In the genomic region with DNA sequence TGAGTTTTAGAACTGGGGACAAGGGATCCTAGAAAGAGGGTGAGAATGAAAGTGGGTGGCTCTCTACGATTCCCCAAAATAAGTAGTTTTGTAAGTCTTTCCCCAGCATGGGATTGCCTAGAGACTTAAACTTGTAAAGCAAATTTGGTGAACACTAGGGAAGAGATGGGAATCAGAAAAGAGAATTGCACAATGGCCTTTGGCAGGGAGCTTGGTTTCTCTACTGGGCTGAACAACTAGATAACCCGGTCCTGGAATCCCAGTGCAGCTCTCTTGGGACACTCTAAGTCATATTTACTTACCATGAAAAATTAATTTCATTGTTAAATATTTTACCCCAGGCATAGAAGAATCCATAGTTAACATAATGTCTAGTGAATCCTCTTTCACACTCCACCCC, we compare ENCODE assay signal across 23 cellular contexts. TPM values are rescaled to one million over a fixed set of nuclear protein-coding genes. Genes with fewer than 3 reads are reported as not detected.
DNase-seq lines count a peak whose midpoint lies in the region; ATAC-seq and TF ChIP-seq lines count a peak whose summit lies in the region.
"Had no signal": no experiment of that assay in that cellular context is flagged by ENCODE, and none has a peak within 500 bp of the region (broad histone marks: within the 10 kb centered on the region; RNA-seq: fewer than 3 reads in every experiment).

No MANE protein-coding gene starts in this region.

- 46 to 50% methylated on average over 2 of the region's 2 CpGs for WGBS in aorta, 2 donors
- WGBS in esophagus squamous epithelium, 2 donors: 38 to 56% methylated on average over 1 to 2 of the region's 2 CpGs

- H3K27me3 ChIP-seq in left lung (no peaks in the 10 kb centered on the region), aorta (ENCODE audit: control insufficient read depth in 1 of 2, insufficient read depth in 2 of 2, low read length in 1 of 2) (no peaks in the 10 kb centered on the region), esophagus squamous epithelium (no peaks in the 10 kb centered on the region)
- H3K27me3 ChIP-seq: breast epithelium, colonic mucosa, neural progenitor cell had no signal

- H3K9me3 ChIP-seq in left lung (no peaks in the 10 kb centered on the region), aorta (ENCODE audit: control insufficient read depth, low read length) (no peaks in the 10 kb centered on the region), esophagus squamous epithelium (no peaks in the 10 kb centered on the region)
- H3K9me3 ChIP-seq: breast epithelium, colonic mucosa, prostate gland, thoracic aorta had no signal

- TF ChIP-seq POLR2A in esophagus squamous epithelium (IDR thresholded peaks at IDR 0.05): no peak

- H3K4me3 ChIP-seq in fibroblast of mammary gland (ENCODE audit: control insufficient read depth, low read depth, low read length): no peak overlapping the region
- H3K4me3 ChIP-seq in left lung: no peak overlapping the region
- no peak overlapping the region for H3K4me3 ChIP-seq in aorta (ENCODE audit: low read length in 2 of 2)
- no peak overlapping the region for H3K4me3 ChIP-seq in esophagus squamous epithelium
- H3K4me3 ChIP-seq: breast epithelium, colonic mucosa, neural progenitor cell, prostate gland, thoracic aorta had no signal

- H3K4me1 ChIP-seq in left lung (peaks cover 0 to 3% of the 10 kb centered on the region in 2 donors), aorta (ENCODE audit: control insufficient read depth in 1 of 2, insufficient read depth in 2 of 2, low read length in 2 of 2) (no peaks in the 10 kb centered on the region), esophagus squamous epithelium (no peaks in the 10 kb centered on the region)
- H3K4me1 ChIP-seq: colonic mucosa, neural progenitor cell, prostate gland had no signal

- H3K27ac ChIP-seq in left lung (no peak overlapping the region), aorta (ENCODE audit: low read depth in 1 of 2, low read length in 2 of 2) (no peak overlapping the region), esophagus squamous epithelium (peak overlapping the region in 1 of 4 donors; percentile 31)
- H3K27ac ChIP-seq: colonic mucosa, neural progenitor cell, prostate gland, thoracic aorta, WERI-Rb-1 had no signal

- H3K36me3 ChIP-seq in left lung (no peaks in the 10 kb centered on the region), aorta (ENCODE audit: control insufficient read depth in 1 of 2, insufficient read depth in 2 of 2, low read length in 1 of 2) (no peaks in the 10 kb centered on the region), esophagus squamous epithelium (no peaks in the 10 kb centered on the region)
- H3K36me3 ChIP-seq: breast epithelium, colonic mucosa, neural progenitor cell, prostate gland, thoracic aorta, WERI-Rb-1 had no signal

- TF ChIP-seq CTCF in fibroblast of mammary gland (conservative IDR thresholded peaks at IDR 0.05; ENCODE audit: control insufficient read depth, insufficient read depth, low read depth, low read length): no peak
- no peak for TF ChIP-seq CTCF in left lung (IDR thresholded peaks at IDR 0.05)
- no peak for TF ChIP-seq CTCF in esophagus squamous epithelium (IDR thresholded peaks at IDR 0.05)

- intact Hi-C loops in Right ventricle myocardium inferior (cut with DNase I) (no loop called here), cardiac septum (cut with DNase I) (no loop called here), left lung (cut with DNase I) (no loop called here), aorta (cut with DNase I) (no loop called here), esophagus squamous epithelium (cut with DNase I) (no loop called here)

- ATAC-seq in Right ventricle myocardium inferior (peak; percentile 86), left lung (peak; percentile 37), aorta (ENCODE audit: low FRiP score) (peak; percentile 65), HG03159 (IDR thresholded peaks at IDR 0.05; ENCODE audit: unreplicated experiment) (no peak)
- ATAC-seq: activated T-cell treated with anti-CD3 and anti-CD28 coated beads, Interleukin-2, amount 50 U/mL, for 72 hours; effector memory CD8-positive, alpha-beta T cell had no signal

- DNase-seq in Right ventricle myocardium inferior (ENCODE audit: missing footprints) (no peak), cardiac septum (ENCODE audit: low spot score) (no peak), fibroblast of mammary gland (ENCODE audit: low read depth) (peak; percentile 9), left lung (no peak), aorta (no peak), DMS 273 treated with DMSO at 0.1 percent for 48 hours (lab: John Stamatoyannopoulos, UW) (no peak), esophagus squamous epithelium (lab: John Stamatoyannopoulos, UW) (no peak)
- DNase-seq: 8988T; activated CD4-positive, alpha-beta T cell treated with anti-CD3 and anti-CD28 coated beads for 48 hours; activated naive CD4-positive, alpha-beta T cell treated with Interleukin-2 at 50 U/mL for 16 hours; activated T-cell treated with anti-CD3 and anti-CD28 coated beads, Interleukin-2, amount 50 U/mL, for 72 hours; amygdala; CD4-positive, alpha-beta T cell; colonic mucosa; effector memory CD8-positive, alpha-beta T cell; SHP77; stimulated activated naive CD4-positive, alpha-beta T cell treated with Interleukin-2 at 50 U/mL for 16 hours; WERI-Rb-1 had no signal

RNA-seq across cellular contexts. Expression of a gene that starts 16.5 kb away (rescaled TPM):
- total RNA-seq in Right ventricle myocardium inferior: 2.7 TPM
- total RNA-seq in cardiac septum: 1.4 TPM
- total RNA-seq in left lung: 10 to 100 TPM; 10.5 to 22.3 TPM
- total RNA-seq in aorta: 1 to 10 TPM; 4.3 to 4.4 TPM
- polyA plus RNA-seq in aorta: 1 to 10 TPM; 1.3 to 3.0 TPM
- total RNA-seq in esophagus squamous epithelium: 1 to 10 TPM; 4.2 to 9.4 (median 5.4) TPM

RNA-seq across cellular contexts. Expression of a gene that starts 22.8 kb away (rescaled TPM):
- total RNA-seq in Right ventricle myocardium inferior (243 TPM), cardiac septum (84.0 TPM), left lung (under 1 TPM; 0.79 to 0.87 TPM), aorta (1 to 10 TPM; 2.6 to 3.1 TPM), esophagus squamous epithelium (1 to 10 TPM in 1 of 4 donors, under 1 TPM in 1, not detected in 2; 0.57 to 2.1 TPM)
- 1 to 10 TPM; 1.6 to 2.7 TPM for polyA plus RNA-seq in aorta

RNA-seq across cellular contexts. Expression of a gene that starts 55.7 kb away (rescaled TPM):
- total RNA-seq in Right ventricle myocardium inferior: 19.4 TPM
- 24.9 TPM for total RNA-seq in cardiac septum
- 10 to 100 TPM; 35.8 to 39.4 TPM for total RNA-seq in left lung
- total RNA-seq in aorta: 10 to 100 TPM; 28.5 to 34.1 TPM
- 10 to 100 TPM; 10.9 to 14.5 TPM for polyA plus RNA-seq in aorta
- 10 to 100 TPM; 17.2 to 32.3 (median 22.9) TPM for total RNA-seq in esophagus squamous epithelium

Comparison
In these comparisons a context has a peak if more than half of its experiments do, and no peak if none do; other contexts are left out.
1. RNA of a gene that starts 22.8 kb away (total RNA-seq): 243 TPM in Right ventricle myocardium inferior (single experiment) and 84.0 TPM in cardiac septum (single experiment); 2.6 to 3.1 TPM in aorta, 0.79 to 0.87 TPM in left lung and 0.57 to 2.1 TPM in esophagus squamous epithelium; every median in the first group is over 10 times any median in the second.